ENCODE assay signal across 9 cellular contexts in genomic region chr20:4041748-4042411, GRCh38. TPM values are rescaled to one million over a fixed set of nuclear protein-coding genes. Genes with fewer than 3 reads are reported as not detected.
DNase-seq lines count a peak whose midpoint lies in the region; ATAC-seq and TF ChIP-seq lines count a peak whose summit lies in the region.
"Had no signal": no experiment of that assay in that cellular context is flagged by ENCODE, and none has a peak within 500 bp of the region (broad histone marks: within the 10 kb centered on the region; RNA-seq: fewer than 3 reads in every experiment).

No MANE protein-coding gene starts in this region.

- H3K27me3 ChIP-seq in Panc1 (ENCODE audit: control insufficient read depth, insufficient read depth, low read length), result no peaks in the 10 kb centered on the region
- H3K27me3 ChIP-seq in suprapubic skin, result no peaks in the 10 kb centered on the region

- TF ChIP-seq POLR2A in suprapubic skin (IDR thresholded peaks at IDR 0.05), result no peak

- whole genome bisulfite sequencing in suprapubic skin, result 38% methylated on average over 6 of the region's 8 CpGs

- TF ChIP-seq CTCF in Panc1 (IDR thresholded peaks at IDR 0.05), result no peak
- TF ChIP-seq CTCF in fibroblast of the aortic adventitia (IDR thresholded peaks at IDR 0.05; ENCODE audit: insufficient read depth, low read length), result no peak
- no peak for TF ChIP-seq CTCF in suprapubic skin (IDR thresholded peaks at IDR 0.05)
- no peak for TF ChIP-seq CTCF in GM13977 (IDR thresholded peaks at IDR 0.05; ENCODE audit: extremely low read depth, insufficient read depth, missing control alignments)

- intact Hi-C loops in Panc1 (cut with micrococcal nuclease; ENCODE audit: unreplicated experiment), result no loop called here
- intact Hi-C loops in activated CD4-positive, alpha-beta memory T cell treated with anti-CD3 and anti-CD28 coated beads for 36 hours (cut with micrococcal nuclease), result no loop called here
- intact Hi-C loops in activated T-helper 2 cell treated with anti-CD3 and anti-CD28 coated beads, Interferon-gamma antibody, Interleukin-2, Interleukin-4, amounts not matched to agents 10 μg/mL and 5 μg/mL and 100 μg/mL, durations not matched to agents 14 hours and 24 hours and 36 hours (cut with micrococcal nuclease), result no loop called here

- ATAC-seq in Panc1, result peak; percentile 64; the same call in 1 of the 2 replicates

- peaks cover 18% of the 10 kb centered on the region for H3K4me1 Mint-ChIP-seq in activated CD4-positive, alpha-beta memory T cell treated with anti-CD3 and anti-CD28 coated beads for 36 hours (ENCODE audit: low read depth)
- H3K4me1 Mint-ChIP-seq in activated T-helper 2 cell treated with anti-CD3 and anti-CD28 coated beads, Interferon-gamma antibody, Interleukin-2, Interleukin-4, amounts not matched to agents 10 μg/mL and 5 μg/mL and 100 μg/mL, durations not matched to agents 14 hours and 24 hours and 36 hours (ENCODE audit: low read depth), result peaks cover 31% of the 10 kb centered on the region

- no peaks in the 10 kb centered on the region for H3K36me3 Mint-ChIP-seq in activated CD4-positive, alpha-beta memory T cell treated with anti-CD3 and anti-CD28 coated beads for 36 hours
- H3K36me3 Mint-ChIP-seq in activated T-helper 2 cell treated with anti-CD3 and anti-CD28 coated beads, Interferon-gamma antibody, Interleukin-2, Interleukin-4, amounts not matched to agents 10 μg/mL and 5 μg/mL and 100 μg/mL, durations not matched to agents 14 hours and 24 hours and 36 hours (ENCODE audit: low read depth), result peaks cover 3% of the 10 kb centered on the region

- peaks cover 5% of the 10 kb centered on the region; the same call in 1 of the 2 replicates for H3K4me1 ChIP-seq in Panc1 (ENCODE audit: control insufficient read depth, insufficient read depth, low read length)
- peaks cover 30% of the 10 kb centered on the region for H3K4me1 ChIP-seq in suprapubic skin

- H3K27me3 Mint-ChIP-seq in activated CD4-positive, alpha-beta memory T cell treated with anti-CD3 and anti-CD28 coated beads for 36 hours, result no peaks in the 10 kb centered on the region
- no peaks in the 10 kb centered on the region for H3K27me3 Mint-ChIP-seq in activated T-helper 2 cell treated with anti-CD3 and anti-CD28 coated beads, Interferon-gamma antibody, Interleukin-2, Interleukin-4, amounts not matched to agents 10 μg/mL and 5 μg/mL and 100 μg/mL, durations not matched to agents 14 hours and 24 hours and 36 hours (ENCODE audit: low read depth)

- BruUV-seq in Panc1 (replicated peaks; lab: Mats Ljungman, UMichigan), result no TSS peak

- no peak overlapping the region for H3K4me3 ChIP-seq in Panc1 (ENCODE audit: low read depth in 2 of 2, low read length in 2 of 2)
- H3K4me3 ChIP-seq in fibroblast of the aortic adventitia (ENCODE audit: low read depth, low read length), result no peak overlapping the region
- H3K4me3 ChIP-seq in suprapubic skin, result no peak overlapping the region

- no peaks in the 10 kb centered on the region for H3K9me3 Mint-ChIP-seq in activated CD4-positive, alpha-beta memory T cell treated with anti-CD3 and anti-CD28 coated beads for 36 hours
- peaks cover 9% of the 10 kb centered on the region for H3K9me3 Mint-ChIP-seq in activated T-helper 2 cell treated with anti-CD3 and anti-CD28 coated beads, Interferon-gamma antibody, Interleukin-2, Interleukin-4, amounts not matched to agents 10 μg/mL and 5 μg/mL and 100 μg/mL, durations not matched to agents 14 hours and 24 hours and 36 hours
- H3K9me3 Mint-ChIP-seq: activated B cell treated with CpG ODN at 0.5 μM for 24 hours had no signal

- DNase-seq in HPDE6-E6E7 (ENCODE audit: extremely low spot score), result peak; percentile 99
- DNase-seq in Panc1 (ENCODE audit: low read depth, low spot score), result no peak
- DNase-seq in fibroblast of the aortic adventitia (ENCODE audit: low read depth), result peak; percentile 98
- DNase-seq in suprapubic skin (ENCODE audit: low spot score in 2 of 2), result peak in 1 of 2 donors; percentile 80
- DNase-seq in NCI-H146 (lab: John Stamatoyannopoulos, UW), result no peak
- DNase-seq in activated CD4-positive, alpha-beta memory T cell treated with anti-CD3 and anti-CD28 coated beads for 36 hours, result no peak
- DNase-seq in GM13977 (ENCODE audit: low spot score), result no peak
- no peak for DNase-seq in activated T-helper 2 cell treated with anti-CD3 and anti-CD28 coated beads, Interferon-gamma antibody, Interleukin-2, Interleukin-4, amounts not matched to agents 10 μg/mL and 5 μg/mL and 100 μg/mL, durations not matched to agents 14 hours and 24 hours and 36 hours (ENCODE audit: low spot score)
- DNase-seq: activated B cell treated with CpG ODN at 0.5 μM for 24 hours had no signal

- H3K36me3 ChIP-seq in Panc1 (ENCODE audit: control insufficient read depth, insufficient read depth, low read length), result no peaks in the 10 kb centered on the region
- H3K36me3 ChIP-seq in suprapubic skin, result no peaks in the 10 kb centered on the region

- H3K27ac ChIP-seq in Panc1 (ENCODE audit: low read length) (no peak overlapping the region), suprapubic skin (peak overlapping the region; percentile 51)

- POLR2A ChIA-PET in Panc1 (lab: Charles Lee), result no interaction called here
- POLR2A ChIA-PET in activated CD4-positive, alpha-beta memory T cell treated with anti-CD3 and anti-CD28 coated beads for 36 hours (lab: Charles Lee), result no interaction called here

- no peak for TF ChIP-seq EP300 in suprapubic skin (IDR thresholded peaks at IDR 0.05)

- CTCF ChIA-PET in Panc1 (lab: Charles Lee), result no interaction called here
- CTCF ChIA-PET in activated CD4-positive, alpha-beta memory T cell treated with anti-CD3 and anti-CD28 coated beads for 36 hours (lab: Charles Lee), result no interaction called here

- no peak overlapping the region for H3K27ac Mint-ChIP-seq in activated CD4-positive, alpha-beta memory T cell treated with anti-CD3 and anti-CD28 coated beads for 36 hours
- no peak overlapping the region for H3K27ac Mint-ChIP-seq in activated T-helper 2 cell treated with anti-CD3 and anti-CD28 coated beads, Interferon-gamma antibody, Interleukin-2, Interleukin-4, amounts not matched to agents 10 μg/mL and 5 μg/mL and 100 μg/mL, durations not matched to agents 14 hours and 24 hours and 36 hours
- H3K27ac Mint-ChIP-seq: activated B cell treated with CpG ODN at 0.5 μM for 24 hours had no signal

- in situ Hi-C loops in Panc1 (cut with HindIII; ENCODE audit: low pct_unique_long_range_greater_than_20kb, low sequenced_read_pairs), result no loop called here
- in situ Hi-C loops in GM13977 (cut with MboI; ENCODE audit: low pct_unique_long_range_greater_than_20kb, low sequenced_read_pairs, unreplicated experiment), result no loop called here

- no peak overlapping the region for H3K4me3 Mint-ChIP-seq in activated CD4-positive, alpha-beta memory T cell treated with anti-CD3 and anti-CD28 coated beads for 36 hours
- H3K4me3 Mint-ChIP-seq in activated T-helper 2 cell treated with anti-CD3 and anti-CD28 coated beads, Interferon-gamma antibody, Interleukin-2, Interleukin-4, amounts not matched to agents 10 μg/mL and 5 μg/mL and 100 μg/mL, durations not matched to agents 14 hours and 24 hours and 36 hours (ENCODE audit: low read depth), result no peak overlapping the region
- H3K4me3 Mint-ChIP-seq: activated B cell treated with CpG ODN at 0.5 μM for 24 hours had no signal

- H3K9me3 ChIP-seq in Panc1 (ENCODE audit: control insufficient read depth, insufficient read depth, low read depth, low read length) (no peaks in the 10 kb centered on the region), suprapubic skin (no peaks in the 10 kb centered on the region)

RNA-seq across cellular contexts. Expression of gene RNF24, which starts 26.5 kb away (rescaled TPM):
- total RNA-seq in Panc1 (2021; ENCODE audit: unreplicated experiment) (8.3 TPM), fibroblast of the aortic adventitia (ENCODE audit: low replicate concordance) (17.6 and 61.2 TPM in 2 replicates), suprapubic skin (10 to 100 TPM; 16.0 to 27.8 (median 21.9) TPM)
- polyA plus RNA-seq in Panc1 (2012; ENCODE audit: insufficient read length), result 7.0 TPM
- 10 to 100 TPM in 1 of 2 experiments, 1 to 10 TPM in 1; 9.9 to 11.6 TPM for total RNA-seq in activated CD4-positive, alpha-beta memory T cell treated with anti-CD3 and anti-CD28 coated beads for 36 hours
- total RNA-seq in activated T-helper 2 cell treated with anti-CD3 and anti-CD28 coated beads, Interferon-gamma antibody, Interleukin-2, Interleukin-4, amounts not matched to agents 10 μg/mL and 5 μg/mL and 100 μg/mL, durations not matched to agents 14 hours and 24 hours and 36 hours, result 15.8 and 17.7 TPM in 2 replicates

Comparison
In these comparisons a context has a peak if more than half of its experiments do, and no peak if none do; other contexts are left out.
1. DNase-seq: peak in HPDE6-E6E7 (single experiment) and fibroblast of the aortic adventitia (single experiment); none in Panc1 (single experiment), NCI-H146 (single experiment), activated CD4-positive, alpha-beta memory T cell treated with anti-CD3 and anti-CD28 coated beads for 36 hours (single experiment), GM13977 (single experiment) and activated T-helper 2 cell treated with anti-CD3 and anti-CD28 coated beads, Interferon-gamma antibody, Interleukin-2, Interleukin-4, amounts not matched to agents 10 μg/mL and 5 μg/mL and 100 μg/mL, durations not matched to agents 14 hours and 24 hours and 36 hours (single experiment).